In genomic region chr16:86061771-86062170, GRCh38 we compare ENCODE assay signal across 18 cellular contexts.
A peak's percentile ranks its signal among the peaks of the same experiment; 100 is the strongest.
DNase-seq lines count a peak whose midpoint lies in the region; ATAC-seq and TF ChIP-seq lines count a peak whose summit lies in the region.
"Had no signal": no experiment of that assay in that cellular context is flagged by ENCODE, and none has a peak within 500 bp of the region (broad histone marks: within the 10 kb centered on the region; RNA-seq: fewer than 3 reads in every experiment).

No MANE protein-coding gene starts in this region.

- no peaks in the 10 kb centered on the region for H3K36me3 Mint-ChIP-seq in chondrocyte (ENCODE audit: low read depth)
- no peaks in the 10 kb centered on the region for H3K36me3 Mint-ChIP-seq in stimulated activated naive B cell treated with anti-CD40 and anti-IgM and Interleukin-4, amounts not matched to agents 10 μg/mL and 1 μg/mL and 100 μg/mL, for 72 hours
- H3K36me3 Mint-ChIP-seq: CD8-positive, alpha-beta memory T cell had no signal

- DNase-seq in NCI-H2171 treated with DMSO at 0.1 percent for 48 hours (lab: John Stamatoyannopoulos, UW) = peak; percentile 18
- DNase-seq in NCI-H2171 (lab: John Stamatoyannopoulos, UW) = no peak
- DNase-seq in chondrocyte (ENCODE audit: low spot score) = peak; percentile 50
- no peak for DNase-seq in lower lobe of right lung
- no peak for DNase-seq in stimulated activated naive B cell treated with anti-CD40 and anti-IgM and Interleukin-4, amounts not matched to agents 10 μg/mL and 1 μg/mL and 100 μg/mL, for 72 hours
- DNase-seq in NCI-H1694 treated with DMSO at 0.1 percent for 48 hours (lab: John Stamatoyannopoulos, UW) = no peak
- DNase-seq: BE2C, DMS79, HCEC 1CT, NCI-H1417, NCI-H2029 treated with DMSO at 0.1 percent for 48 hours, NCI-H510A, NCI-H774, RPMI8226 had no signal

- H3K4me3 ChIP-seq in lower lobe of right lung = no peak overlapping the region

- no peak for ATAC-seq in lower lobe of right lung
- no peak for ATAC-seq in stimulated activated naive B cell treated with anti-CD40 and anti-IgM and Interleukin-4, amounts not matched to agents 10 μg/mL and 1 μg/mL and 100 μg/mL, for 72 hours (replicated peaks)
- no peak for ATAC-seq in GM18873 (IDR thresholded peaks at IDR 0.05; ENCODE audit: low FRiP score, unreplicated experiment)
- no peak for ATAC-seq in HG03135 (IDR thresholded peaks at IDR 0.05; ENCODE audit: unreplicated experiment)

- no peaks in the 10 kb centered on the region for H3K4me1 Mint-ChIP-seq in chondrocyte (ENCODE audit: low read depth)
- no peaks in the 10 kb centered on the region for H3K4me1 Mint-ChIP-seq in stimulated activated naive B cell treated with anti-CD40 and anti-IgM and Interleukin-4, amounts not matched to agents 10 μg/mL and 1 μg/mL and 100 μg/mL, for 72 hours
- H3K4me1 Mint-ChIP-seq: CD8-positive, alpha-beta memory T cell had no signal

- no peak overlapping the region for H3K27ac Mint-ChIP-seq in chondrocyte (ENCODE audit: unreplicated experiment)
- peak overlapping the region; percentile 6 for H3K27ac Mint-ChIP-seq in stimulated activated naive B cell treated with anti-CD40 and anti-IgM and Interleukin-4, amounts not matched to agents 10 μg/mL and 1 μg/mL and 100 μg/mL, for 72 hours
- H3K27ac Mint-ChIP-seq: CD8-positive, alpha-beta memory T cell had no signal

- intact Hi-C loops in lower lobe of right lung (cut with DNase I) = no loop called here

- H3K27ac ChIP-seq in lower lobe of right lung = peak overlapping the region; percentile 41
- H3K27ac ChIP-seq: 22Rv1 had no signal

- H3K4me3 Mint-ChIP-seq in chondrocyte (ENCODE audit: unreplicated experiment) = no peak overlapping the region
- H3K4me3 Mint-ChIP-seq in stimulated activated naive B cell treated with anti-CD40 and anti-IgM and Interleukin-4, amounts not matched to agents 10 μg/mL and 1 μg/mL and 100 μg/mL, for 72 hours = no peak overlapping the region

- H3K9me3 ChIP-seq in lower lobe of right lung = no peaks in the 10 kb centered on the region
- H3K9me3 ChIP-seq: BE2C had no signal

- H3K4me1 ChIP-seq in lower lobe of right lung = peaks cover 16% of the 10 kb centered on the region
- H3K4me1 ChIP-seq: BE2C had no signal

- no peaks in the 10 kb centered on the region for H3K9me3 Mint-ChIP-seq in chondrocyte (ENCODE audit: low read depth)
- H3K9me3 Mint-ChIP-seq in stimulated activated naive B cell treated with anti-CD40 and anti-IgM and Interleukin-4, amounts not matched to agents 10 μg/mL and 1 μg/mL and 100 μg/mL, for 72 hours = no peaks in the 10 kb centered on the region

- no peaks in the 10 kb centered on the region for H3K36me3 ChIP-seq in lower lobe of right lung
- H3K36me3 ChIP-seq: BE2C had no signal

- H3K27me3 ChIP-seq in lower lobe of right lung (ENCODE audit: low read depth) = no peaks in the 10 kb centered on the region
- H3K27me3 ChIP-seq: BE2C had no signal

- no peak for TF ChIP-seq CTCF in chondrocyte (IDR thresholded peaks at IDR 0.05)
- TF ChIP-seq CTCF in lower lobe of right lung (IDR thresholded peaks at IDR 0.05) = no peak

- H3K27me3 Mint-ChIP-seq in chondrocyte (ENCODE audit: low read depth) = peaks cover 56% of the 10 kb centered on the region
- peaks cover 43 to 67% of the 10 kb centered on the region in 2 donors for H3K27me3 Mint-ChIP-seq in stimulated activated naive B cell treated with anti-CD40 and anti-IgM and Interleukin-4, amounts not matched to agents 10 μg/mL and 1 μg/mL and 100 μg/mL, for 72 hours

Comparison
In these comparisons a context has a peak if more than half of its experiments do, and no peak if none do; other contexts are left out.
1. DNase-seq: peak in NCI-H2171 treated with DMSO at 0.1 percent for 48 hours (single experiment) and chondrocyte (single experiment); none in NCI-H2171 (single experiment), lower lobe of right lung (single experiment), stimulated activated naive B cell treated with anti-CD40 and anti-IgM and Interleukin-4, amounts not matched to agents 10 μg/mL and 1 μg/mL and 100 μg/mL, for 72 hours (single experiment) and NCI-H1694 treated with DMSO at 0.1 percent for 48 hours (single experiment).